In genomic region chr13:79812070-79812850, GRCh38 we compare ENCODE assay signal across 10 cellular contexts.
A peak's percentile ranks its signal among the peaks of the same experiment; 100 is the strongest.
DNase-seq lines count a peak whose midpoint lies in the region; ATAC-seq lines count a peak whose summit lies in the region.
"Had no signal": no experiment of that assay in that cellular context is flagged by ENCODE, and none has a peak within 500 bp of the region (broad histone marks: within the 10 kb centered on the region; RNA-seq: fewer than 3 reads in every experiment).

No MANE protein-coding gene starts in this region.

- H2AFZ ChIP-seq in mesenchymal stem cell (ENCODE audit: low read depth, low read length) = no peak overlapping the region

- no peak overlapping the region for H3K4me3 ChIP-seq in mesenchymal stem cell (ENCODE audit: insufficient read depth in 1 of 2, low read depth in 1 of 2, low read length in 2 of 2)

- H4K8ac ChIP-seq in mesenchymal stem cell (ENCODE audit: low read length) = no peak overlapping the region

- H2AK5ac ChIP-seq in mesenchymal stem cell (ENCODE audit: low read length, severe bottlenecking) = peak overlapping the region; percentile 66

- no peaks in the 10 kb centered on the region for H3K36me3 ChIP-seq in mesenchymal stem cell (ENCODE audit: control insufficient read depth in 1 of 2, insufficient read depth in 2 of 2, low read depth in 1 of 2, low read length in 2 of 2)

- WGBS in mesenchymal stem cell = 99% methylated on average over 2 of the region's 2 CpGs

- no peak overlapping the region for H2BK12ac ChIP-seq in mesenchymal stem cell (ENCODE audit: low read length in 2 of 2)

- no peak overlapping the region for H3K18ac ChIP-seq in mesenchymal stem cell (ENCODE audit: low read depth in 1 of 2, low read length in 2 of 2)

- H2BK5ac ChIP-seq in mesenchymal stem cell (ENCODE audit: low read depth, low read length, poor library complexity, severe bottlenecking) = no peak overlapping the region

- no peak for DNase-seq in mesenchymal stem cell
- no peak for DNase-seq in HUDEP-2 (lab: John Stamatoyannopoulos, UW; ENCODE audit: unreplicated experiment in 76 of 76)
- no peak for DNase-seq in NCI-H446 (lab: John Stamatoyannopoulos, UW)
- DNase-seq in GOT3 (lab: John Stamatoyannopoulos, UW) = no peak
- DNase-seq in stimulated activated CD4-positive, alpha-beta T cell treated with anti-CD3 and anti-CD28 coated beads, Interleukin-4, amount 100 ng/mL, for 24 hours = no peak
- DNase-seq: NCI-H748 treated with DMSO at 0.1 percent for 48 hours had no signal

- H3K23ac ChIP-seq in mesenchymal stem cell (ENCODE audit: low read length in 2 of 2) = no peak overlapping the region

- H3K79me1 ChIP-seq in mesenchymal stem cell (replicated peaks; ENCODE audit: low read length, poor library complexity, severe bottlenecking) = no peaks in the 10 kb centered on the region

- H3K4me2 ChIP-seq in mesenchymal stem cell (ENCODE audit: low read length, poor library complexity, severe bottlenecking) = no peak overlapping the region

- H3K14ac ChIP-seq in mesenchymal stem cell (ENCODE audit: low read length in 2 of 2) = no peak overlapping the region

- ATAC-seq in GM18868 (IDR thresholded peaks at IDR 0.05; ENCODE audit: unreplicated experiment) (peak; percentile 75), GM21825 (IDR thresholded peaks at IDR 0.05; ENCODE audit: unreplicated experiment) (peak; percentile 85), HG03460 (IDR thresholded peaks at IDR 0.05; ENCODE audit: unreplicated experiment) (peak; percentile 80)
- ATAC-seq: activated CD4-positive, CD25-positive, alpha-beta regulatory T cell treated with anti-CD3 and anti-CD28 coated beads, Interleukin-2, amount 50 U/mL, for 24 hours had no signal

- no peak overlapping the region for H3K4ac ChIP-seq in mesenchymal stem cell (ENCODE audit: low read depth in 1 of 2, low read length in 2 of 2)

- H2BK15ac ChIP-seq in mesenchymal stem cell (ENCODE audit: low read depth, poor library complexity, severe bottlenecking) = no peak overlapping the region

- H3K4me1 ChIP-seq in mesenchymal stem cell (ENCODE audit: control insufficient read depth, insufficient read depth, low read depth, low read length) = peaks cover 13% of the 10 kb centered on the region

- H3K9me3 ChIP-seq in mesenchymal stem cell (ENCODE audit: control insufficient read depth, low read length) = no peaks in the 10 kb centered on the region

- no peak overlapping the region for H3K27ac ChIP-seq in mesenchymal stem cell (ENCODE audit: low read length, poor library complexity, severe bottlenecking)

- H4K91ac ChIP-seq in mesenchymal stem cell (ENCODE audit: low read length) = no peak overlapping the region

- H3K27me3 ChIP-seq in mesenchymal stem cell (ENCODE audit: control insufficient read depth in 1 of 2, insufficient read depth in 1 of 2, low read length in 2 of 2) = no peaks in the 10 kb centered on the region

- H2BK120ac ChIP-seq in mesenchymal stem cell (ENCODE audit: low read depth, low read length) = no peak overlapping the region

- H3K9ac ChIP-seq in mesenchymal stem cell (ENCODE audit: low read length) = no peak overlapping the region
